Comparison of ENCODE assay signal across 22 cellular contexts in the genomic region with DNA sequence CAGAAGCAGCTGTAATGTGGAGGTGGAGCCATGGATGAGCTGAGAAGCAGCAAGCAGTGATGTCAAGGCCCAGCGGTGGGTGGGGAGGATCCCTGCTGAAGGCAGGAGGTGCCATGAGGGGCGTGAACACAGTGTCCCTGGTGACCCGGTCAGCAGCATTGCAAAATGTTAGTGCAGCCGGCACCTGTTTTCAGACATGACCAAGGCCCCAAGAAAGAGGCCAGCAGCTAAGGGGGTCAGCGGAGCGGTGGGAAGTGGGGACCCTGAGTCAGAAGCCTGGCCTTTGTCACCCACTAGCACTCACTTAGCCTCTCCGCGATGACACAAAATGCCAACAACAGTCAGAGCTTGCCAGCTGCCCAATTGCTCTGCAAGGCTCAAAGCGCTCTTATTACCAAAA. TPM values are rescaled to one million over a fixed set of nuclear protein-coding genes. Genes with fewer than 3 reads are reported as not detected.
DNase-seq lines count a peak whose midpoint lies in the region; ATAC-seq and TF ChIP-seq lines count a peak whose summit lies in the region.
"Had no signal": no experiment of that assay in that cellular context is flagged by ENCODE, and none has a peak within 500 bp of the region (broad histone marks: within the 10 kb centered on the region; RNA-seq: fewer than 3 reads in every experiment).

No MANE protein-coding gene starts in this region.

- CTCF ChIA-PET in CD4-positive, alpha-beta T cell (lab: Charles Lee): interaction anchor here (0.8 kb wide), 1 partner anchor 36 kb away, joined by 3 read pairs; no protein-coding TSS in a partner anchor
- CTCF ChIA-PET in T-cell (lab: Charles Lee): interaction anchor here in 1 of 2 donors (0.7 kb wide), 1 partner anchor 588 kb away, joined by 3 read pairs; no protein-coding TSS in a partner anchor

- H3K27ac Mint-ChIP-seq in CD4-positive, alpha-beta T cell: no peak overlapping the region
- H3K27ac Mint-ChIP-seq in endodermal cell (no peak overlapping the region), T-cell (peak overlapping the region in 1 of 2 donors; percentile 3), osteocyte (ENCODE audit: unreplicated experiment) (no peak overlapping the region)
- H3K27ac Mint-ChIP-seq: CD14-positive monocyte had no signal

- ATAC-seq in CD4-positive, alpha-beta T cell (ENCODE audit: poor library complexity): no peak
- no peak for ATAC-seq in T-cell (replicated peaks in 1 of 4)
- no peak for ATAC-seq in HG03432 (IDR thresholded peaks at IDR 0.05; ENCODE audit: unreplicated experiment)

- POLR2A ChIA-PET in CD4-positive, alpha-beta T cell (lab: Charles Lee): no interaction called here
- POLR2A ChIA-PET in T-cell (lab: Charles Lee): no interaction called here

- intact Hi-C loops in CD4-positive, alpha-beta T cell (cut with DNase I, micrococcal nuclease): loop anchor here (2.0 to 10.0 kb wide), 5 partner anchors 111 to 1949 kb away; no protein-coding TSS in a partner anchor
- intact Hi-C loops in posterior vena cava (cut with DNase I): loop anchor here (5.0 to 10.0 kb wide), 4 partner anchors 34 to 587 kb away; no protein-coding TSS in a partner anchor

- DNase-seq in SHP77 (lab: John Stamatoyannopoulos, UW) (peak; percentile 55 to 83), SHP77 treated with DMSO at 0.1 percent for 48 hours (lab: John Stamatoyannopoulos, UW) (no peak), endodermal cell (peak; percentile 38), posterior vena cava (ENCODE audit: low spot score) (peak; percentile 68), T-cell (no peak), osteocyte (ENCODE audit: extremely low spot score, unreplicated experiment) (no peak)
- no peak for DNase-seq in CD4-positive, alpha-beta T cell
- DNase-seq: BE2C; Calu3; NCI-H1048; NCI-H1417; NCI-H1694; NCI-H2029 treated with DMSO at 0.1 percent for 48 hours; NCI-H446 treated with DMSO at 0.1 percent for 48 hours; NCI-H82; NK-92 treated with Interleukin-12 subunit alpha and Interleukin-12 subunit beta, amount 100 ng/mL, for 24 hours; PC-9; SIG-M5 had no signal

- no peaks in the 10 kb centered on the region for H3K36me3 Mint-ChIP-seq in CD4-positive, alpha-beta T cell (ENCODE audit: low read depth)
- H3K36me3 Mint-ChIP-seq in endodermal cell (ENCODE audit: low read depth) (peaks cover 3% of the 10 kb centered on the region), T-cell (no peaks in the 10 kb centered on the region), osteocyte (ENCODE audit: unreplicated experiment) (no peaks in the 10 kb centered on the region)
- H3K36me3 Mint-ChIP-seq: CD14-positive monocyte had no signal

- no peak overlapping the region for H3K9ac ChIP-seq in endodermal cell (ENCODE audit: extremely low read depth, low read length, poor library complexity, severe bottlenecking)

- no peak for TF ChIP-seq CTCF in CD4-positive, alpha-beta T cell (IDR thresholded peaks at IDR 0.05)
- no peak for TF ChIP-seq CTCF in endodermal cell (conservative IDR thresholded peaks at IDR 0.05)
- TF ChIP-seq CTCF in osteocyte (IDR thresholded peaks at IDR 0.05): no peak

- H3K27me3 Mint-ChIP-seq in CD4-positive, alpha-beta T cell: no peaks in the 10 kb centered on the region
- peaks cover 8% of the 10 kb centered on the region for H3K27me3 Mint-ChIP-seq in endodermal cell (ENCODE audit: insufficient read depth)
- no peaks in the 10 kb centered on the region for H3K27me3 Mint-ChIP-seq in T-cell
- no peaks in the 10 kb centered on the region for H3K27me3 Mint-ChIP-seq in osteocyte (ENCODE audit: unreplicated experiment)

- peaks cover 7% of the 10 kb centered on the region for H3K9me3 Mint-ChIP-seq in CD4-positive, alpha-beta T cell
- H3K9me3 Mint-ChIP-seq in endodermal cell (peaks cover 6% of the 10 kb centered on the region), T-cell (peaks cover 0 to 10% (median 9%) of the 10 kb centered on the region in 3 donors), osteocyte (ENCODE audit: unreplicated experiment) (no peaks in the 10 kb centered on the region)

- H3K4me3 Mint-ChIP-seq in CD4-positive, alpha-beta T cell: peak overlapping the region; percentile 27
- H3K4me3 Mint-ChIP-seq in endodermal cell: no peak overlapping the region
- H3K4me3 Mint-ChIP-seq in T-cell: no peak overlapping the region
- no peak overlapping the region for H3K4me3 Mint-ChIP-seq in osteocyte (ENCODE audit: unreplicated experiment)
- H3K4me3 Mint-ChIP-seq: CD14-positive monocyte had no signal

- no peaks in the 10 kb centered on the region for H3K27me3 ChIP-seq in CD4-positive, alpha-beta T cell (ENCODE audit: control insufficient read depth, insufficient read depth, low read length)
- peaks cover 9% of the 10 kb centered on the region for H3K27me3 ChIP-seq in endodermal cell (ENCODE audit: control insufficient read depth, insufficient read depth, low read length, poor library complexity, severe bottlenecking)
- H3K27me3 ChIP-seq: BE2C had no signal

- no peaks in the 10 kb centered on the region for H3K36me3 ChIP-seq in endodermal cell (ENCODE audit: control insufficient read depth, insufficient read depth, low read length)
- H3K36me3 ChIP-seq: BE2C had no signal

- H3K4me3 ChIP-seq in endodermal cell (ENCODE audit: low read length): no peak overlapping the region
- H3K4me3 ChIP-seq: PC-9 had no signal

- no peaks in the 10 kb centered on the region for H3K9me3 ChIP-seq in CD4-positive, alpha-beta T cell (ENCODE audit: control insufficient read depth, low read length)
- no peaks in the 10 kb centered on the region for H3K9me3 ChIP-seq in endodermal cell (ENCODE audit: control insufficient read depth, low read length)
- H3K9me3 ChIP-seq: BE2C had no signal

- peaks cover 13% of the 10 kb centered on the region for H3K4me1 Mint-ChIP-seq in CD4-positive, alpha-beta T cell (ENCODE audit: low read depth)
- H3K4me1 Mint-ChIP-seq in endodermal cell (peaks cover 3% of the 10 kb centered on the region), T-cell (peaks cover 0 to 8% (median 6%) of the 10 kb centered on the region in 3 donors), osteocyte (ENCODE audit: unreplicated experiment) (peaks cover 12% of the 10 kb centered on the region)

- whole genome bisulfite sequencing in endodermal cell (ENCODE audit: insufficient coverage in 1 of 2, insufficient read length in 1 of 2), 2 experiments: 94 to 96% methylated on average over 4 to 9 of the region's 9 CpGs

- no peaks in the 10 kb centered on the region for H3K4me1 ChIP-seq in endodermal cell (ENCODE audit: control insufficient read depth, insufficient read depth, low read length)

- H3K27ac ChIP-seq in CD4-positive, alpha-beta T cell (ENCODE audit: low read depth, low read length): no peak overlapping the region
- no peak overlapping the region for H3K27ac ChIP-seq in endodermal cell (ENCODE audit: low read depth, low read length)
- H3K27ac ChIP-seq: 22Rv1, HL-60, PC-9 had no signal

RNA-seq across cellular contexts. Expression of a gene that starts 51.9 kb away (rescaled TPM):
- total RNA-seq in CD4-positive, alpha-beta T cell: 10 to 100 TPM; 13.6 to 15.6 TPM
- 10 to 100 TPM; 10.8 to 11.7 TPM for total RNA-seq in endodermal cell
- 9.6 TPM for polyA plus RNA-seq in endodermal cell (2013, experiment 1 of 2)
- polyA plus RNA-seq in endodermal cell (2013, experiment 2 of 2): 7.7 TPM
- 10 to 100 TPM; 11.8 to 12.6 TPM for total RNA-seq in posterior vena cava
- 10 to 100 TPM; 10.3 to 17.9 (median 12.9) TPM for total RNA-seq in T-cell
- 12.3 and 12.7 TPM in 2 replicates for total RNA-seq in osteocyte

Comparison
In these comparisons a context has a peak if more than half of its experiments do, and no peak if none do; other contexts are left out.
1. DNase-seq: peak in SHP77 (2 of 2), endodermal cell (single experiment) and posterior vena cava (single experiment); none in SHP77 treated with DMSO at 0.1 percent for 48 hours (single experiment), CD4-positive, alpha-beta T cell (0 of 10), T-cell (0 of 34) and osteocyte (single experiment).